19 cellular contexts compared by ENCODE assay signal in genomic region chr10:101075775-101076174, GRCh38. TPM values are rescaled to one million over a fixed set of nuclear protein-coding genes. Genes with fewer than 3 reads are reported as not detected.
A peak's percentile ranks its signal among the peaks of the same experiment; 100 is the strongest.
DNase-seq lines count a peak whose midpoint lies in the region; ATAC-seq and TF ChIP-seq lines count a peak whose summit lies in the region.
"Had no signal": no experiment of that assay in that cellular context is flagged by ENCODE, and none has a peak within 500 bp of the region (broad histone marks: within the 10 kb centered on the region; RNA-seq: fewer than 3 reads in every experiment).

No MANE protein-coding gene starts in this region.

- DNase-seq in NCI-H2227 (lab: John Stamatoyannopoulos, UW; ENCODE audit: unreplicated experiment), result peak; percentile 8
- no peak for DNase-seq in NCI-H2227 treated with DMSO at 0.1 percent for 48 hours (lab: John Stamatoyannopoulos, UW)
- peak; percentile 11 for DNase-seq in NCI-H69 (lab: John Stamatoyannopoulos, UW)
- no peak for DNase-seq in activated CD8-positive, alpha-beta T cell treated with anti-CD3 and anti-CD28 coated beads, Interleukin-2, amount 10 ng/mL, durations not matched to agents 7 days and 5 days
- no peak for DNase-seq in ACHN
- DNase-seq in osteocyte (ENCODE audit: extremely low spot score, unreplicated experiment), result no peak
- DNase-seq: CD8-positive, alpha-beta memory T cell; GF-D8; NCI-H1436; NCI-H2029; NCI-H226; NCI-H524 treated with DMSO at 0.1 percent for 48 hours had no signal

- TF ChIP-seq RAD21 in neural cell (conservative IDR thresholded peaks at IDR 0.05), result no peak

- no peaks in the 10 kb centered on the region for H3K79me2 ChIP-seq in neural cell (replicated peaks; ENCODE audit: insufficient read depth, low read length)

- CTCF ChIA-PET in activated CD8-positive, alpha-beta T cell treated with anti-CD3 and anti-CD28 coated beads, Interleukin-2, amount 10 ng/mL, durations not matched to agents 7 days and 5 days (lab: Charles Lee), result interaction anchor here (1.1 to 1.9 kb wide), 4 partner anchors 9 to 67 kb away, joined by 5 to 12 read pairs (median 6); no protein-coding TSS in a partner anchor

- no peaks in the 10 kb centered on the region for H3K4me1 Mint-ChIP-seq in activated CD8-positive, alpha-beta T cell treated with anti-CD3 and anti-CD28 coated beads, Interleukin-2, amount 10 ng/mL, durations not matched to agents 7 days and 5 days (ENCODE audit: low read depth)
- no peaks in the 10 kb centered on the region for H3K4me1 Mint-ChIP-seq in osteocyte (ENCODE audit: unreplicated experiment)
- H3K4me1 Mint-ChIP-seq: CD8-positive, alpha-beta memory T cell had no signal

- H3K9me3 ChIP-seq in neural cell (ENCODE audit: low read length), result no peaks in the 10 kb centered on the region
- H3K9me3 ChIP-seq: BLaER1 treated with 17β-estradiol and CSF1 and Interleukin-3, amounts not matched to agents 10 nM and 100 nM had no signal

- H3K9me2 ChIP-seq in neural cell (ENCODE audit: insufficient read depth, low read length), result no peaks in the 10 kb centered on the region

- ATAC-seq in activated CD8-positive, alpha-beta T cell treated with anti-CD3 and anti-CD28 coated beads, Interleukin-2, amount 10 ng/mL, durations not matched to agents 7 days and 5 days, result peak; percentile 47
- no peak for ATAC-seq in HG03460 (IDR thresholded peaks at IDR 0.05; ENCODE audit: unreplicated experiment)

- in situ Hi-C loops in ACHN (cut with HindIII; ENCODE audit: low pct_ligation_motif_present, low pct_unique_long_range_greater_than_20kb, low sequenced_read_pairs), result no loop called here

- peak overlapping the region; percentile 54 for H3K4me3 ChIP-seq in neural cell (ENCODE audit: low read length)
- H3K4me3 ChIP-seq: BLaER1 treated with 17β-estradiol and CSF1 and Interleukin-3, amounts not matched to agents 10 nM and 100 nM had no signal

- no peaks in the 10 kb centered on the region for H4K20me1 ChIP-seq in neural cell (ENCODE audit: insufficient read depth)
- H4K20me1 ChIP-seq: BLaER1 treated with 17β-estradiol and CSF1 and Interleukin-3, amounts not matched to agents 10 nM and 100 nM had no signal

- no peak overlapping the region for H3K4me3 Mint-ChIP-seq in activated CD8-positive, alpha-beta T cell treated with anti-CD3 and anti-CD28 coated beads, Interleukin-2, amount 10 ng/mL, durations not matched to agents 7 days and 5 days
- no peak overlapping the region for H3K4me3 Mint-ChIP-seq in osteocyte (ENCODE audit: unreplicated experiment)
- H3K4me3 Mint-ChIP-seq: CD8-positive, alpha-beta memory T cell; IgD-negative memory B cell had no signal

- TF ChIP-seq CTCF in neural cell (IDR thresholded peaks at IDR 0.05; ENCODE audit: poor library complexity, severe bottlenecking) (no peak), osteocyte (IDR thresholded peaks at IDR 0.05) (no peak)

- H3K27ac ChIP-seq in neural cell (ENCODE audit: low read length), result peak overlapping the region; percentile 37
- H3K27ac ChIP-seq: BLaER1 treated with 17β-estradiol and CSF1 and Interleukin-3, amounts not matched to agents 10 nM and 100 nM; HL-60 had no signal

- no peaks in the 10 kb centered on the region for H3K36me3 Mint-ChIP-seq in activated CD8-positive, alpha-beta T cell treated with anti-CD3 and anti-CD28 coated beads, Interleukin-2, amount 10 ng/mL, durations not matched to agents 7 days and 5 days (ENCODE audit: low read depth)
- H3K36me3 Mint-ChIP-seq in osteocyte (ENCODE audit: unreplicated experiment), result no peaks in the 10 kb centered on the region
- H3K36me3 Mint-ChIP-seq: CD8-positive, alpha-beta memory T cell; IgD-negative memory B cell had no signal

- no peaks in the 10 kb centered on the region for H3K36me3 ChIP-seq in neural cell (ENCODE audit: insufficient read depth, low read length)
- H3K36me3 ChIP-seq: BLaER1 treated with 17β-estradiol and CSF1 and Interleukin-3, amounts not matched to agents 10 nM and 100 nM had no signal

- POLR2A ChIA-PET in activated CD8-positive, alpha-beta T cell treated with anti-CD3 and anti-CD28 coated beads, Interleukin-2, amount 10 ng/mL, durations not matched to agents 7 days and 5 days (lab: Charles Lee), result interaction anchor here (0.6 kb wide), 1 partner anchor 11 kb away, joined by 3 read pairs; no protein-coding TSS in a partner anchor

- peaks cover 77% of the 10 kb centered on the region for H3K27me3 ChIP-seq in neural cell (ENCODE audit: insufficient read depth, low read depth, low read length)

- H3K4me2 ChIP-seq in neural cell (ENCODE audit: low read length), result peak overlapping the region; percentile 78

- TF ChIP-seq EP300 in neural cell (conservative IDR thresholded peaks at IDR 0.05; ENCODE audit: poor library complexity, severe bottlenecking), result peak; percentile 70

- no peak overlapping the region for H3K27ac Mint-ChIP-seq in activated CD8-positive, alpha-beta T cell treated with anti-CD3 and anti-CD28 coated beads, Interleukin-2, amount 10 ng/mL, durations not matched to agents 7 days and 5 days
- H3K27ac Mint-ChIP-seq in osteocyte (ENCODE audit: unreplicated experiment), result no peak overlapping the region
- H3K27ac Mint-ChIP-seq: CD8-positive, alpha-beta memory T cell; IgD-negative memory B cell had no signal

- H3K27me3 Mint-ChIP-seq in activated CD8-positive, alpha-beta T cell treated with anti-CD3 and anti-CD28 coated beads, Interleukin-2, amount 10 ng/mL, durations not matched to agents 7 days and 5 days (ENCODE audit: low read depth), result peaks cover 55% of the 10 kb centered on the region
- H3K27me3 Mint-ChIP-seq in osteocyte (ENCODE audit: unreplicated experiment), result peaks cover 44% of the 10 kb centered on the region

- no peaks in the 10 kb centered on the region for H3K9me3 Mint-ChIP-seq in activated CD8-positive, alpha-beta T cell treated with anti-CD3 and anti-CD28 coated beads, Interleukin-2, amount 10 ng/mL, durations not matched to agents 7 days and 5 days (ENCODE audit: insufficient read depth)
- H3K9me3 Mint-ChIP-seq in osteocyte (ENCODE audit: unreplicated experiment), result no peaks in the 10 kb centered on the region
- H3K9me3 Mint-ChIP-seq: CD8-positive, alpha-beta memory T cell had no signal

- no peak overlapping the region for H2AFZ ChIP-seq in neural cell (ENCODE audit: low read depth, low read length)

- H3F3A ChIP-seq in neural cell (ENCODE audit: insufficient read depth, low read length, poor library complexity, severe bottlenecking), result no peaks in the 10 kb centered on the region

- peak overlapping the region; percentile 31 for H3K9ac ChIP-seq in neural cell (ENCODE audit: low read length)
- H3K9ac ChIP-seq: BLaER1 treated with 17β-estradiol and CSF1 and Interleukin-3, amounts not matched to agents 10 nM and 100 nM had no signal

TF ChIP-seq in neural cell, 6 proteins besides CTCF, POLR2A, EP300 and RAD21:
- TF ChIP-seq TAF1 (IDR thresholded peaks at IDR 0.05; ENCODE audit: low read depth), result no peak
- TF ChIP-seq, protein P1, sequence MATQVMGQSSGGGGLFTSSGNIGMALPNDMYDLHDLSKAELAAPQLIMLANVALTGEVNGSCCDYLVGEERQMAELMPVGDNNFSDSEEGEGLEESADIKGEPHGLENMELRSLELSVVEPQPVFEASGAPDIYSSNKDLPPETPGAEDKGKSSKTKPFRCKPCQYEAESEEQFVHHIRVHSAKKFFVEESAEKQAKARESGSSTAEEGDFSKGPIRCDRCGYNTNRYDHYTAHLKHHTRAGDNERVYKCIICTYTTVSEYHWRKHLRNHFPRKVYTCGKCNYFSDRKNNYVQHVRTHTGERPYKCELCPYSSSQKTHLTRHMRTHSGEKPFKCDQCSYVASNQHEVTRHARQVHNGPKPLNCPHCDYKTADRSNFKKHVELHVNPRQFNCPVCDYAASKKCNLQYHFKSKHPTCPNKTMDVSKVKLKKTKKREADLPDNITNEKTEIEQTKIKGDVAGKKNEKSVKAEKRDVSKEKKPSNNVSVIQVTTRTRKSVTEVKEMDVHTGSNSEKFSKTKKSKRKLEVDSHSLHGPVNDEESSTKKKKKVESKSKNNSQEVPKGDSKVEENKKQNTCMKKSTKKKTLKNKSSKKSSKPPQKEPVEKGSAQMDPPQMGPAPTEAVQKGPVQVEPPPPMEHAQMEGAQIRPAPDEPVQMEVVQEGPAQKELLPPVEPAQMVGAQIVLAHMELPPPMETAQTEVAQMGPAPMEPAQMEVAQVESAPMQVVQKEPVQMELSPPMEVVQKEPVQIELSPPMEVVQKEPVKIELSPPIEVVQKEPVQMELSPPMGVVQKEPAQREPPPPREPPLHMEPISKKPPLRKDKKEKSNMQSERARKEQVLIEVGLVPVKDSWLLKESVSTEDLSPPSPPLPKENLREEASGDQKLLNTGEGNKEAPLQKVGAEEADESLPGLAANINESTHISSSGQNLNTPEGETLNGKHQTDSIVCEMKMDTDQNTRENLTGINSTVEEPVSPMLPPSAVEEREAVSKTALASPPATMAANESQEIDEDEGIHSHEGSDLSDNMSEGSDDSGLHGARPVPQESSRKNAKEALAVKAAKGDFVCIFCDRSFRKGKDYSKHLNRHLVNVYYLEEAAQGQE (IDR thresholded peaks at IDR 0.05; ENCODE audit: borderline replicate concordance), result no peak
- peak; percentile 18 for TF ChIP-seq POLR2AphosphoS5 (IDR thresholded peaks at IDR 0.05)

RNA-seq across cellular contexts. Expression of gene KAZALD1, which starts 14.0 kb away (rescaled TPM):
- under 1 TPM in 1 of 2 experiments, not detected in 1; 0.18 TPM for total RNA-seq in activated CD8-positive, alpha-beta T cell treated with anti-CD3 and anti-CD28 coated beads, Interleukin-2, amount 10 ng/mL, durations not matched to agents 7 days and 5 days
- polyA plus RNA-seq in neural cell, result 1.2 and 1.6 TPM in 2 replicates
- polyA minus RNA-seq in neural cell, result 1.5 and 1.6 TPM in 2 replicates
- total RNA-seq in osteocyte, result 43.0 and 49.0 TPM in 2 replicates
- polyA plus RNA-seq: CD8-positive, alpha-beta memory T cell; IgD-negative memory B cell had no signal

RNA-seq across cellular contexts. Expression of gene SFXN3, which starts 44.7 kb away (rescaled TPM):
- total RNA-seq in activated CD8-positive, alpha-beta T cell treated with anti-CD3 and anti-CD28 coated beads, Interleukin-2, amount 10 ng/mL, durations not matched to agents 7 days and 5 days, result 10 to 100 TPM; 24.7 to 24.8 TPM
- polyA plus RNA-seq in neural cell, result 52.1 and 56.5 TPM in 2 replicates
- polyA minus RNA-seq in neural cell, result 29.7 and 32.3 TPM in 2 replicates
- total RNA-seq in osteocyte, result 78.3 and 81.0 TPM in 2 replicates

RNA-seq across cellular contexts. Expression of gene PDZD7, which starts 44.8 kb away (rescaled TPM):
- under 1 TPM; 0.47 to 0.50 TPM for total RNA-seq in activated CD8-positive, alpha-beta T cell treated with anti-CD3 and anti-CD28 coated beads, Interleukin-2, amount 10 ng/mL, durations not matched to agents 7 days and 5 days
- 1.5 and 2.6 TPM in 2 replicates for polyA plus RNA-seq in neural cell
- 2.2 and 2.8 TPM in 2 replicates for polyA minus RNA-seq in neural cell
- 1.9 and 2.1 TPM in 2 replicates for total RNA-seq in osteocyte
- polyA plus RNA-seq: IgD-negative memory B cell had no signal

RNA-seq across cellular contexts. Expression of gene TLX1, which starts 55.3 kb away (rescaled TPM):
- not detected for total RNA-seq in activated CD8-positive, alpha-beta T cell treated with anti-CD3 and anti-CD28 coated beads, Interleukin-2, amount 10 ng/mL, durations not matched to agents 7 days and 5 days
- not detected in 2 replicates for polyA plus RNA-seq in neural cell
- polyA minus RNA-seq in neural cell, result not detected in 2 replicates
- total RNA-seq in osteocyte, result not detected in 2 replicates
- total RNA-seq: A172; CD8-positive, alpha-beta memory T cell; H4 had no signal
- polyA plus RNA-seq: CD8-positive, alpha-beta memory T cell; IgD-negative memory B cell had no signal

Comparison
In these comparisons a context has a peak if more than half of its experiments do, and no peak if none do; other contexts are left out.
1. DNase-seq: peak in NCI-H2227 (single experiment) and NCI-H69 (single experiment); none in NCI-H2227 treated with DMSO at 0.1 percent for 48 hours (single experiment), activated CD8-positive, alpha-beta T cell treated with anti-CD3 and anti-CD28 coated beads, Interleukin-2, amount 10 ng/mL, durations not matched to agents 7 days and 5 days (single experiment), ACHN (single experiment) and osteocyte (single experiment).
2. RNA of gene KAZALD1, which starts 14.0 kb away (total RNA-seq): 43.0 to 49.0 TPM in osteocyte; 0.18 TPM in activated CD8-positive, alpha-beta T cell treated with anti-CD3 and anti-CD28 coated beads, Interleukin-2, amount 10 ng/mL, durations not matched to agents 7 days and 5 days; every median in the first group is over 10 times any median in the second.